17 cellular contexts compared by ENCODE assay signal in the genomic region with DNA sequence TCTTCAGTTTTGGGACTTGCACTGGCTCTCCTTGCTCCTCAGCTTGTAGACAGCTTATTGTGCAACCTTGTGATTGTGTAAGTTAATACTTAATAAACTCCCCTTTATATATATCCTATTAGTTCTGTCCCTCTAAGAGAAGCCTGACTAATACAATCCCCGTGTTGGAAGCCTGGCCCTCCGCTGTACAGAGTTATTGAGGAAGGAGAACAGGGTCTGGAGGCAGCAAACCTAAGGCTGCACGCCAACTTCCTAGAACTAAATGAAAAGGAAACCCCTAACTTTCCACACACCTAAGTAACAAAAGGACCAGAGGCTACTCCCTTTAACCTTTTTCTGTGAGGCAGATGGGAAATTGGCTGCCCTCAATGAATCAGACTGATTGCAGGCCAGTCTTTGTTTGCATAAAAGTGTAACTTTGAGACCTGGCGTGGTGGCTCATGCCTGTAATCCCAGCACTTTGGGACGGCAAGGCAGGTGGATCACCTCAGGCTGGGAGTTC. TPM values are rescaled to one million over a fixed set of nuclear protein-coding genes. Genes with fewer than 3 reads are reported as not detected.
DNase-seq lines count a peak whose midpoint lies in the region; ATAC-seq, FAIRE-seq and TF ChIP-seq lines count a peak whose summit lies in the region.
"Had no signal": no experiment of that assay in that cellular context is flagged by ENCODE, and none has a peak within 500 bp of the region (broad histone marks: within the 10 kb centered on the region; RNA-seq: fewer than 3 reads in every experiment).

No MANE protein-coding gene starts in this region.

- H3K9ac ChIP-seq in HepG2 (ENCODE audit: insufficient read depth, low read depth, low read length) = no peak overlapping the region

- 42% methylated on average over 5 of the region's 5 CpGs for whole genome bisulfite sequencing in HepG2 (ENCODE audit: low lambda C conversion rate)
- WGBS in stomach, 5 donors = 41 to 53% (median 43%) methylated on average over 5 of the region's 5 CpGs

- no peaks in the 10 kb centered on the region for H3K36me3 ChIP-seq in HepG2 (replicated peaks in 1 of 2; ENCODE audit: control insufficient read depth in 1 of 2, insufficient read depth in 2 of 2, low read length in 2 of 2)
- no peaks in the 10 kb centered on the region for H3K36me3 ChIP-seq in stomach
- H3K36me3 ChIP-seq: ovary, tibial nerve had no signal

- TF ChIP-seq CTCF in RWPE1 (conservative IDR thresholded peaks at IDR 0.05; ENCODE audit: low read depth) (no peak), HepG2 (CRISPR knock-in tag; IDR thresholded peaks at IDR 0.05) (no peak), stomach (IDR thresholded peaks at IDR 0.05) (no peak)

- BruUV-seq in HepG2 (replicated peaks; lab: Mats Ljungman, UMichigan) = no TSS peak

- TF ChIP-seq RAD21 in HepG2 (CRISPR knock-in tag; IDR thresholded peaks at IDR 0.05) = no peak

- H3K9me3 ChIP-seq in HepG2 (ENCODE audit: low read length) = no peaks in the 10 kb centered on the region
- no peaks in the 10 kb centered on the region for H3K9me3 ChIP-seq in stomach
- H3K9me3 ChIP-seq: ovary, tibial nerve had no signal

- in situ Hi-C loops in HepG2 (cut with HindIII; ENCODE audit: extremely low pct_ligation_motif_present, low pct_unique_long_range_greater_than_20kb) = no loop called here

- DNase-seq in RWPE1 (ENCODE audit: low spot score) (no peak), dermis blood vessel endothelial cell (peak; percentile 5), HepG2 (ENCODE audit: low spot score) (peak; percentile 58), stomach (peak; percentile 62), NCI-H2196 (lab: John Stamatoyannopoulos, UW; ENCODE audit: unreplicated experiment) (no peak)
- no peak for DNase-seq in activated naive CD4-positive, alpha-beta T cell treated with Interleukin-2 at 50 U/mL for 16 hours
- DNase-seq: activated CD4-positive, CD25-positive, alpha-beta regulatory T cell treated with anti-CD3 and anti-CD28 coated beads, Interleukin-2, amount 50 U/mL, for 72 hours; activated CD8-positive, alpha-beta T cell treated with anti-CD3 and anti-CD28 coated beads for 36 hours; activated effector memory CD4-positive, alpha-beta T cell treated with Interleukin-2 at 50 U/mL for 16 hours; foreskin keratinocyte; ovary; right cardiac atrium had no signal

- peak; percentile 69 for ATAC-seq in HepG2
- no peak for ATAC-seq in GM21423 (IDR thresholded peaks at IDR 0.05; ENCODE audit: unreplicated experiment)
- ATAC-seq: activated CD8-positive, alpha-beta T cell treated with anti-CD3 and anti-CD28 coated beads for 36 hours; foreskin keratinocyte; GM23338; right cardiac atrium; Right ventricle myocardium inferior had no signal

- POLR2A ChIA-PET in RWPE1 (lab: Yijun Ruan, JAX; ENCODE audit: low non-redundant PET) (no interaction called here), HepG2 (lab: Yijun Ruan, JAX) (interaction anchor here (0.7 kb wide), 1 partner anchor 14 kb away, joined by 3 read pairs; no protein-coding TSS in a partner anchor)

- intact Hi-C loops in HepG2 (cut with micrococcal nuclease; ENCODE audit: unreplicated experiment) = no loop called here
- intact Hi-C loops in stomach (cut with DNase I; ENCODE audit: low total_unique reads) = no loop called here

- CTCF ChIA-PET in RWPE1 (lab: Yijun Ruan, JAX) (interaction anchor here (0.6 kb wide), 1 partner anchor 16 kb away, joined by 4 read pairs; no protein-coding TSS in a partner anchor), HepG2 (lab: Yijun Ruan, JAX; ENCODE audit: low intra/inter-chr PET ratio, low total read pairs) (no interaction called here)

- H2AFZ ChIP-seq in HepG2 (ENCODE audit: low read length) = no peak overlapping the region

- no peak for TF ChIP-seq POLR2A in HepG2 (IDR thresholded peaks at IDR 0.05; ENCODE audit: insufficient read depth in 1 of 2, low read depth in 2 of 2, low read length in 2 of 2)
- TF ChIP-seq POLR2A in stomach (IDR thresholded peaks at IDR 0.05) = no peak

- H3K4me2 ChIP-seq in HepG2 (ENCODE audit: low read depth, low read length) = peak overlapping the region; percentile 36
- H3K4me2 ChIP-seq: GM23338 had no signal

- H3K27ac ChIP-seq in RWPE1 (peak overlapping the region; percentile 65), HepG2 (ENCODE audit: extremely low read length, insufficient read depth, low read length) (no peak overlapping the region), stomach (peak overlapping the region; percentile 59 to 87 (median 67))
- H3K27ac ChIP-seq: foreskin keratinocyte, ovary, tibial nerve had no signal

- H3K4me1 ChIP-seq in HepG2 (ENCODE audit: insufficient read depth, low read length) = peaks cover 18% of the 10 kb centered on the region
- H3K4me1 ChIP-seq in stomach = peaks cover 9 to 25% (median 18%) of the 10 kb centered on the region in 4 donors
- H3K4me1 ChIP-seq: foreskin keratinocyte had no signal

- H3K79me2 ChIP-seq in HepG2 (ENCODE audit: insufficient read depth, low read length) = no peaks in the 10 kb centered on the region

- H3K27me3 ChIP-seq in HepG2 (ENCODE audit: control insufficient read depth in 1 of 2, insufficient read depth in 2 of 2, low read length in 2 of 2) = no peaks in the 10 kb centered on the region
- H3K27me3 ChIP-seq in stomach = no peaks in the 10 kb centered on the region
- H3K27me3 ChIP-seq: foreskin keratinocyte, ovary, tibial nerve had no signal

- no peaks in the 10 kb centered on the region for H4K20me1 ChIP-seq in HepG2 (ENCODE audit: insufficient read depth, low read length)

- FAIRE-seq in HepG2 (lab: Jason Lieb, UNC) = no peak
- FAIRE-seq: endothelial cell of umbilical vein had no signal

- H3K4me3 ChIP-seq in HepG2 (replicated peaks in 1 of 3; ENCODE audit: insufficient read depth in 1 of 3, low read depth in 2 of 3, low read length in 3 of 3) (no peak overlapping the region), stomach (no peak overlapping the region)
- H3K4me3 ChIP-seq: GM23338, ovary, tibial nerve had no signal

- TF ChIP-seq EP300 in HepG2 (IDR thresholded peaks at IDR 0.05; ENCODE audit: low read depth in 2 of 2, low read length in 2 of 2) (no peak), HepG2 (CRISPR knock-in tag; IDR thresholded peaks at IDR 0.05; ENCODE audit: borderline replicate concordance) (no peak), stomach (IDR thresholded peaks at IDR 0.05) (no peak)

TF ChIP-seq in HepG2, 621 proteins besides CTCF, POLR2A, EP300 and RAD21 (continues in another document):
- TF ChIP-seq SMC3 (IDR thresholded peaks at IDR 0.05; ENCODE audit: low read length) (no peak), MEF2D (CRISPR knock-in tag; IDR thresholded peaks at IDR 0.05) (no peak), KAT8 (CRISPR knock-in tag; IDR thresholded peaks at IDR 0.05) (no peak), ZNF274 (CRISPR knock-in tag; IDR thresholded peaks at IDR 0.05) (no peak), FOSL2 (CRISPR knock-in tag; IDR thresholded peaks at IDR 0.05) (peak; percentile 46; the same call in 1 of the 2 replicates), CEBPB (IDR thresholded peaks at IDR 0.05; ENCODE audit: borderline replicate concordance, low read depth, low read length) (0 out of 2 replicates have a peak, but pooled peaks have one; percentile 31), ZMYM3 (CRISPR knock-in tag; IDR thresholded peaks at IDR 0.05) (0 out of 2 replicates have a peak, but pooled peaks have one; percentile 19), ZNF224 (CRISPR knock-in tag; IDR thresholded peaks at IDR 0.05) (no peak)
- TF ChIP-seq, protein P1, sequence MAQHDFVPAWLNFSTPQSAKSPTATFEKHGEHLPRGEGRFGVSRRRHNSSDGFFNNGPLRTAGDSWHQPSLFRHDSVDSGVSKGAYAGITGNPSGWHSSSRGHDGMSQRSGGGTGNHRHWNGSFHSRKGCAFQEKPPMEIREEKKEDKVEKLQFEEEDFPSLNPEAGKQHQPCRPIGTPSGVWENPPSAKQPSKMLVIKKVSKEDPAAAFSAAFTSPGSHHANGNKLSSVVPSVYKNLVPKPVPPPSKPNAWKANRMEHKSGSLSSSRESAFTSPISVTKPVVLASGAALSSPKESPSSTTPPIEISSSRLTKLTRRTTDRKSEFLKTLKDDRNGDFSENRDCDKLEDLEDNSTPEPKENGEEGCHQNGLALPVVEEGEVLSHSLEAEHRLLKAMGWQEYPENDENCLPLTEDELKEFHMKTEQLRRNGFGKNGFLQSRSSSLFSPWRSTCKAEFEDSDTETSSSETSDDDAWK (CRISPR knock-in tag; IDR thresholded peaks at IDR 0.05) = no peak

RNA-seq across cellular contexts. Expression of gene LIMA1, which starts 42.6 kb away (rescaled TPM):
- 30.8 and 69.7 TPM in 2 replicates for total RNA-seq in dermis blood vessel endothelial cell
- total RNA-seq in HepG2 (2016; rRNA removed; fragmentation: Illumina TruSeq; extraction: Trizol) = 13.0 and 19.3 TPM in 2 replicates
- total RNA-seq in HepG2 (2016; cell fraction: cytosol; rRNA removed; fragmentation: Illumina TruSeq; extraction: Trizol; ENCODE audit: low read depth) = 0.91 and 1.6 TPM in 2 replicates
- total RNA-seq in HepG2 (2016; cell fraction: insoluble cytoplasmic fraction; rRNA removed; fragmentation: Illumina TruSeq; extraction: Trizol) = 12.8 and 15.0 TPM in 2 replicates
- 4.2 and 5.4 TPM in 2 replicates for total RNA-seq in HepG2 (2016; cell fraction: membrane; rRNA removed; fragmentation: Illumina TruSeq; extraction: Trizol)
- total RNA-seq in HepG2 (2016; cell fraction: nucleus; rRNA removed; fragmentation: Illumina TruSeq; extraction: Trizol) = 14.1 and 15.9 TPM in 2 replicates
- 13.9 and 19.8 TPM in 2 replicates for polyA plus RNA-seq in HepG2 (2011; rRNA removed)
- polyA plus RNA-seq in HepG2 (2011; cell fraction: cytosol; rRNA removed) = 5.0 and 7.4 TPM in 2 replicates
- polyA plus RNA-seq in HepG2 (2011; cell fraction: nucleus; rRNA removed) = 8.8 and 9.7 TPM in 2 replicates
- polyA plus RNA-seq in HepG2 (2012) = 11.5 and 11.9 TPM in 2 replicates
- polyA plus RNA-seq in HepG2 (2016; cell fraction: cytosol; fragmentation: Illumina TruSeq; extraction: Trizol; ENCODE audit: low read depth) = 0.72 and 1.1 TPM in 2 replicates
- polyA plus RNA-seq in HepG2 (2016; cell fraction: insoluble cytoplasmic fraction; fragmentation: Illumina TruSeq; extraction: Trizol; ENCODE audit: low read depth) = 21.3 and 21.6 TPM in 2 replicates
- polyA plus RNA-seq in HepG2 (2016; cell fraction: membrane; fragmentation: Illumina TruSeq; extraction: Trizol; ENCODE audit: low read depth) = 1.9 and 2.7 TPM in 2 replicates
- polyA plus RNA-seq in HepG2 (2016; cell fraction: nucleus; fragmentation: Illumina TruSeq; extraction: Trizol; ENCODE audit: insufficient read depth, low read depth) = 17.1 and 18.0 TPM in 2 replicates
- polyA minus RNA-seq in HepG2 (2011; rRNA and poly(A)+ RNA removed; ENCODE audit: low replicate concordance) = 21.1 and 72.7 TPM in 2 replicates
- polyA minus RNA-seq in HepG2 (2011; cell fraction: cytosol; rRNA and poly(A)+ RNA removed) = 12.9 and 14.3 TPM in 2 replicates
- polyA minus RNA-seq in HepG2 (2011; cell fraction: nucleus; rRNA and poly(A)+ RNA removed) = 22.8 and 23.7 TPM in 2 replicates
- 100 to 1,000 TPM in 3 of 5 donors, 10 to 100 TPM in 2; 71.0 to 143 (median 132) TPM for total RNA-seq in stomach
- polyA plus RNA-seq in stomach = 10 to 100 TPM; 28.7 to 72.4 (median 33.7) TPM

Comparison
In these comparisons a context has a peak if more than half of its experiments do, and no peak if none do; other contexts are left out.
1. DNase-seq: peak in dermis blood vessel endothelial cell (single experiment), HepG2 (single experiment) and stomach (single experiment); none in RWPE1 (single experiment), NCI-H2196 (single experiment) and activated naive CD4-positive, alpha-beta T cell treated with Interleukin-2 at 50 U/mL for 16 hours (single experiment).